Comparison of ENCODE assay signal across 9 cellular contexts in genomic region chr3:160665784-160666526, GRCh38. TPM values are rescaled to one million over a fixed set of nuclear protein-coding genes. Genes with fewer than 3 reads are reported as not detected.
DNase-seq lines count a peak whose midpoint lies in the region; ATAC-seq, FAIRE-seq and TF ChIP-seq lines count a peak whose summit lies in the region.
"Had no signal": no experiment of that assay in that cellular context is flagged by ENCODE, and none has a peak within 500 bp of the region (broad histone marks: within the 10 kb centered on the region; RNA-seq: fewer than 3 reads in every experiment).

No MANE protein-coding gene starts in this region.

- TF ChIP-seq RAD21 in IMR-90 (IDR thresholded peaks at IDR 0.05; ENCODE audit: low read length) (no peak), H1 (IDR thresholded peaks at IDR 0.05 in 1 of 2, conservative IDR thresholded peaks at IDR 0.05 in 1 of 2; ENCODE audit: low read depth in 2 of 2, low read length in 2 of 2) (no peak)

- H3K4me1 ChIP-seq in IMR-90 (ENCODE audit: control insufficient read depth, insufficient read depth, low read length) (peaks cover 4% of the 10 kb centered on the region), H1 (replicated peaks in 1 of 4; ENCODE audit: control insufficient read depth in 3 of 4, insufficient read depth in 4 of 4, low read length in 3 of 4) (no peaks in the 10 kb centered on the region; a peak in 1 of 7 replicates)

- no peaks in the 10 kb centered on the region; the same call in 1 of the 2 replicates for H3K9me1 ChIP-seq in IMR-90 (ENCODE audit: insufficient read depth, low read length)

- peak; percentile 91 for DNase-seq in IMR-90
- no peak for DNase-seq in H1 (ENCODE audit: low read depth in 1 of 2, low spot score in 2 of 2)
- DNase-seq in activated gamma-delta T cell treated with Interleukin-2 at 50 U/mL for 16 hours: no peak
- no peak for DNase-seq in mesenteric fat pad (ENCODE audit: low spot score)
- DNase-seq in NCI-H2196 (lab: John Stamatoyannopoulos, UW; ENCODE audit: unreplicated experiment): no peak
- DNase-seq in occipital lobe (lab: John Stamatoyannopoulos, UW): no peak
- DNase-seq: right lobe of liver had no signal

- H3K14ac ChIP-seq in IMR-90 (replicated peaks; ENCODE audit: low read depth, low read length): peak overlapping the region; percentile 79
- H3K14ac ChIP-seq in H1 (ENCODE audit: insufficient read length): no peak overlapping the region

- H3K36me3 ChIP-seq in IMR-90 (ENCODE audit: control insufficient read depth, insufficient read depth, low read length): no peaks in the 10 kb centered on the region
- H3K36me3 ChIP-seq in H1 (ENCODE audit: control insufficient read depth in 2 of 4, insufficient read depth in 4 of 4, low read length in 3 of 4): no peaks in the 10 kb centered on the region
- H3K36me3 ChIP-seq: right lobe of liver had no signal

- H4K91ac ChIP-seq in IMR-90 (ENCODE audit: insufficient read depth, low read depth, low read length) (peak overlapping the region; percentile 64), H1 (replicated peaks; ENCODE audit: insufficient read length, low read length) (no peak overlapping the region)

- TF ChIP-seq CTCF in IMR-90 (conservative IDR thresholded peaks at IDR 0.05; ENCODE audit: low read depth, low read length): no peak
- no peak for TF ChIP-seq CTCF in H1 (IDR thresholded peaks at IDR 0.05; ENCODE audit: control extremely low read depth in 1 of 3, insufficient read depth in 1 of 3, low read depth in 1 of 3, low read length in 3 of 3)

- no peak overlapping the region for H2AK9ac ChIP-seq in IMR-90 (replicated peaks; ENCODE audit: low read depth, low read length, poor library complexity)

- intact Hi-C loops in IMR-90 (cut with micrococcal nuclease): no loop called here

- H3K23me2 ChIP-seq in H1 (ENCODE audit: low read depth, low read length): no peaks in the 10 kb centered on the region; the same call in 1 of the 2 replicates

- H2AK5ac ChIP-seq in IMR-90 (ENCODE audit: low read depth, low read length) (peak overlapping the region; percentile 20; the same call in 1 of the 2 replicates), H1 (ENCODE audit: low read depth, low read length) (no peak overlapping the region)

- TF ChIP-seq POLR2A in IMR-90 (IDR thresholded peaks at IDR 0.05; ENCODE audit: low read depth, low read length): no peak
- no peak for TF ChIP-seq POLR2A in H1 (IDR thresholded peaks at IDR 0.05; ENCODE audit: control extremely low read depth in 1 of 2, low read depth in 2 of 2, low read length in 2 of 2)

- H4K20me1 ChIP-seq in IMR-90 (ENCODE audit: insufficient read depth, low read length) (no peaks in the 10 kb centered on the region), H1 (replicated peaks in 1 of 2; ENCODE audit: control insufficient read depth in 1 of 2, insufficient read depth in 2 of 2, low read length in 2 of 2) (no peaks in the 10 kb centered on the region)

- H4K5ac ChIP-seq in IMR-90 (ENCODE audit: low read depth, low read length): peak overlapping the region; percentile 94; the same call in 1 of the 2 replicates
- no peak overlapping the region for H4K5ac ChIP-seq in H1 (ENCODE audit: insufficient read length, low read depth, low read length)

- dilution Hi-C loops in IMR-90 (cut with HindIII; ENCODE audit: low sequenced_read_pairs, unreplicated experiment): no loop called here

- no peaks in the 10 kb centered on the region for H3K79me1 ChIP-seq in IMR-90 (ENCODE audit: low read depth in 1 of 2, low read length in 2 of 2)
- no peaks in the 10 kb centered on the region for H3K79me1 ChIP-seq in H1 (ENCODE audit: low read depth, low read length)

- H3K18ac ChIP-seq in IMR-90 (ENCODE audit: low read depth, low read length) (peak overlapping the region; percentile 91; the same call in 1 of the 2 replicates), H1 (ENCODE audit: extremely low read depth, low read length) (no peak overlapping the region)

- 78% methylated on average over 3 of the region's 4 CpGs; no CpG with 5 or more reads in 1 of the 2 experiments for WGBS in IMR-90 (ENCODE audit: extremely low coverage in 2 of 2, insufficient read length in 1 of 2), 2 experiments
- WGBS in H1 (ENCODE audit: extremely low coverage in 1 of 2, insufficient coverage in 1 of 2, insufficient read length in 1 of 2, insufficient replicate concordance in 2 of 2, low coverage in 1 of 2, low lambda C conversion rate in 2 of 2, missing lambda C conversion rate in 1 of 2), 2 experiments: 87% methylated on average over 4 of the region's 4 CpGs; no CpG with 5 or more reads in 1 of the 2 experiments

- peak overlapping the region; percentile 91 for H2BK20ac ChIP-seq in IMR-90 (ENCODE audit: low read depth, low read length)
- H2BK20ac ChIP-seq in H1 (ENCODE audit: low read length): no peak overlapping the region

- H2AFZ ChIP-seq in IMR-90 (replicated peaks; ENCODE audit: low read length, poor library complexity) (peak overlapping the region; percentile 46), H1 (ENCODE audit: low read length) (peak overlapping the region; percentile 28)

- no peak for FAIRE-seq in H1 (lab: Jason Lieb, UNC)

- ATAC-seq in GM18499 (IDR thresholded peaks at IDR 0.05; ENCODE audit: insufficient read depth, unreplicated experiment) (peak; percentile 90), GM21619 (IDR thresholded peaks at IDR 0.05; ENCODE audit: unreplicated experiment) (peak; percentile 88), IMR-90 (ENCODE audit: low read depth) (peak; percentile 85)

- H3K27ac ChIP-seq in IMR-90 (ENCODE audit: insufficient read depth, low read length) (peak overlapping the region; percentile 51), H1 (ENCODE audit: low read depth, low read length) (no peak overlapping the region)
- H3K27ac ChIP-seq: right lobe of liver had no signal

- CTCF ChIA-PET in IMR-90 (lab: Yijun Ruan, JAX) (no interaction called here), H1 (lab: Charles Lee; ENCODE audit: partially characterized antibody) (interaction anchor here (1.3 kb wide), 1 partner anchor 19 kb away, joined by 4 read pairs; no protein-coding TSS in a partner anchor)

- no peak overlapping the region; the same call in 1 of the 2 replicates for H3K4me2 ChIP-seq in IMR-90 (ENCODE audit: low read depth, low read length)
- H3K4me2 ChIP-seq in H1 (ENCODE audit: insufficient read depth in 1 of 2, low read depth in 2 of 2, low read length in 2 of 2): no peak overlapping the region

- no peak for TF ChIP-seq EP300 in H1 (IDR thresholded peaks at IDR 0.05; ENCODE audit: borderline replicate concordance in 1 of 2, low read depth in 2 of 2, low read length in 2 of 2)

- H3K9ac ChIP-seq in IMR-90 (ENCODE audit: low read depth, low read length) (no peak overlapping the region), H1 (replicated peaks in 1 of 4; ENCODE audit: extremely low read depth in 1 of 4, low read depth in 3 of 4, low read length in 3 of 4) (no peak overlapping the region)

- peak overlapping the region; percentile 80 for H2BK5ac ChIP-seq in IMR-90 (ENCODE audit: low read depth, low read length, poor library complexity, severe bottlenecking)
- H2BK5ac ChIP-seq in H1 (ENCODE audit: low read depth, low read length): 0 out of 2 replicates have a peak overlapping the region, but pooled peaks have one; percentile 66

- H3K4me3 ChIP-seq in IMR-90 (ENCODE audit: insufficient read depth, low read depth, low read length): no peak overlapping the region
- no peak overlapping the region for H3K4me3 ChIP-seq in H1 (ENCODE audit: extremely low read depth in 1 of 4, insufficient read depth in 2 of 4, low read depth in 3 of 4, low read length in 4 of 4)
- H3K4me3 ChIP-seq: right lobe of liver had no signal

- H4K8ac ChIP-seq in IMR-90 (ENCODE audit: low read depth in 2 of 2, low read length in 2 of 2) (peak overlapping the region; percentile 27 to 89; a peak in 3 of 4 replicates), H1 (ENCODE audit: extremely low read depth, insufficient read depth, low read length) (no peak overlapping the region)

- H3K56ac ChIP-seq in IMR-90 (ENCODE audit: extremely low read depth, insufficient read depth, low read length) (no peak overlapping the region), H1 (replicated peaks; ENCODE audit: insufficient read length, low read depth, low read length) (no peak overlapping the region)

- no peaks in the 10 kb centered on the region for H3K9me3 ChIP-seq in IMR-90 (ENCODE audit: control insufficient read depth, insufficient read depth, low read length)
- no peaks in the 10 kb centered on the region for H3K9me3 ChIP-seq in H1 (ENCODE audit: insufficient read depth in 2 of 2, low read depth in 1 of 2, low read length in 1 of 2)
- H3K9me3 ChIP-seq: right lobe of liver had no signal

- H3K4ac ChIP-seq in IMR-90 (ENCODE audit: low read depth, low read length) (peak overlapping the region; percentile 91), H1 (replicated peaks; ENCODE audit: insufficient read length, low read depth, low read length) (no peak overlapping the region)

- H3K23ac ChIP-seq in IMR-90 (ENCODE audit: low read depth, low read length) (no peak overlapping the region), H1 (ENCODE audit: insufficient read length) (no peak overlapping the region)

- no TSS peak for BruUV-seq in IMR-90 (replicated peaks; lab: Mats Ljungman, UMichigan)

- H2BK15ac ChIP-seq in IMR-90 (ENCODE audit: low read depth, low read length) (peak overlapping the region; percentile 8; the same call in 1 of the 3 replicates), H1 (ENCODE audit: low read length) (no peak overlapping the region)

- peak overlapping the region; percentile 93 for H2BK120ac ChIP-seq in IMR-90 (ENCODE audit: low read depth, low read length)
- H2BK120ac ChIP-seq in H1 (replicated peaks; ENCODE audit: low read depth, low read length): no peak overlapping the region

- H3K79me2 ChIP-seq in H1 (ENCODE audit: control insufficient read depth in 1 of 2, insufficient read depth in 2 of 2, low read length in 2 of 2): no peaks in the 10 kb centered on the region

- in situ Hi-C loops in IMR-90 (cut with MboI; ENCODE audit: low sequenced_read_pairs): no loop called here

- POLR2A ChIA-PET in IMR-90 (lab: Charles Lee; ENCODE audit: unreplicated experiment) (no interaction called here), H1 (lab: Charles Lee; ENCODE audit: partially characterized antibody) (no interaction called here)

- H2BK12ac ChIP-seq in H1 (ENCODE audit: low read depth, low read length): no peak overlapping the region

- H3K27me3 ChIP-seq in IMR-90 (ENCODE audit: control insufficient read depth, insufficient read depth, low read length) (no peaks in the 10 kb centered on the region), H1 (replicated peaks in 1 of 4; ENCODE audit: control insufficient read depth in 3 of 4, extremely low read depth in 1 of 4, insufficient read depth in 3 of 4, low read length in 3 of 4) (no peaks in the 10 kb centered on the region; a peak in 1 of 7 replicates)
- H3K27me3 ChIP-seq: right lobe of liver had no signal

RNA-seq across cellular contexts. Expression of gene ARL14, which starts 11.0 kb away (rescaled TPM):
- total RNA-seq in IMR-90 (2012; rRNA removed) (under 0.01 and 0.18 TPM in 2 replicates), mesenteric fat pad (not detected), occipital lobe (not detected)
- polyA plus RNA-seq in IMR-90 (2012; rRNA removed) (0.15 TPM in 1 of 2 replicates, not detected in the other), H1 (2011; rRNA removed) (not detected in 2 replicates)
- polyA plus RNA-seq in IMR-90 (2012; cell fraction: cytosol; rRNA removed): not detected in 2 replicates
- not detected in 2 replicates for polyA plus RNA-seq in IMR-90 (2012; cell fraction: nucleus; rRNA removed; ENCODE audit: low replicate concordance)
- total RNA-seq in H1 (2021; fragmentation: NEBNext Ultra II Directional; extraction: Animal tissue kit (Norgen Biotek cat#: 25700)): not detected in 2 replicates
- not detected for polyA plus RNA-seq in H1 (2011; cell fraction: cytosol; rRNA removed)
- not detected for polyA plus RNA-seq in H1 (2011; cell fraction: nucleus; rRNA removed)
- not detected in 4 replicates for polyA plus RNA-seq in H1 (2012, experiment 1 of 2)
- not detected for polyA plus RNA-seq in H1 (2012, experiment 2 of 2)
- not detected for polyA plus RNA-seq in H1 (2013, experiment 1 of 2)
- not detected for polyA plus RNA-seq in H1 (2013, experiment 2 of 2)
- not detected in 2 replicates for polyA minus RNA-seq in H1 (2011; rRNA and poly(A)+ RNA removed)
- not detected for polyA minus RNA-seq in H1 (2011; cell fraction: cytosol; rRNA and poly(A)+ RNA removed)
- polyA minus RNA-seq in H1 (2011; cell fraction: nucleus; rRNA and poly(A)+ RNA removed): not detected
